ENCODE assay signal across 18 cellular contexts in genomic region chr18:8175486-8176061, GRCh38.
"Had no signal": no experiment of that assay in that cellular context is flagged by ENCODE, and none has a peak within 500 bp of the region (broad histone marks: within the 10 kb centered on the region; RNA-seq: fewer than 3 reads in every experiment).

No MANE protein-coding gene starts in this region.

- H3K36me3 ChIP-seq: ascending aorta, colonic mucosa, esophagus squamous epithelium, gastroesophageal sphincter, spleen, WERI-Rb-1 had no signal

- ATAC-seq: activated CD8-positive, alpha-beta T cell treated with anti-CD3 and anti-CD28 coated beads for 36 hours; gastroesophageal sphincter; mucosa of descending colon; T-cell had no signal

- DNase-seq: activated CD4-positive, alpha-beta T cell treated with anti-CD3 and anti-CD28 coated beads, Interleukin-2, amount 10 ng/mL, durations not matched to agents 7 days and 5 days; activated CD4-positive, CD25-positive, alpha-beta regulatory T cell treated with anti-CD3 and anti-CD28 coated beads, Interleukin-2, amount 50 U/mL, for 72 hours; activated CD8-positive, alpha-beta T cell treated with anti-CD3 and anti-CD28 coated beads for 36 hours; activated gamma-delta T cell treated with Interleukin-2 at 50 U/mL for 16 hours; colonic mucosa; esophagus squamous epithelium; kidney glomerular epithelial cell; mucosa of descending colon; occipital lobe; spleen; stimulated activated CD4-positive, alpha-beta T cell treated with anti-CD3 and anti-CD28 coated beads, Interleukin-4, amount 100 ng/mL, for 1 hour; stimulated activated naive CD4-positive, alpha-beta T cell treated with Interleukin-2 at 50 U/mL for 16 hours; T-cell; WERI-Rb-1 had no signal

- H3K27ac Mint-ChIP-seq: activated CD4-positive, alpha-beta T cell treated with anti-CD3 and anti-CD28 coated beads, Interleukin-2, amount 10 ng/mL, durations not matched to agents 7 days and 5 days; activated CD8-positive, alpha-beta T cell treated with anti-CD3 and anti-CD28 coated beads for 36 hours; activated naive CD4-positive, alpha-beta T cell treated with anti-CD3 and anti-CD28 coated beads, Interleukin-2, amount 50 U/mL, for 24 hours; T-cell; T-helper 2 cell treated with Interferon-gamma antibody and Interleukin-4, amounts not matched to agents 5 μg/mL and 100 μg/mL, for 36 hours had no signal

- H3K4me3 ChIP-seq: ascending aorta, colonic mucosa, esophagus squamous epithelium, gastroesophageal sphincter, mucosa of descending colon, spleen had no signal

- H3K9me3 ChIP-seq: ascending aorta, colonic mucosa, esophagus squamous epithelium, gastroesophageal sphincter, mucosa of descending colon had no signal

- H3K27me3 Mint-ChIP-seq: activated CD4-positive, alpha-beta T cell treated with anti-CD3 and anti-CD28 coated beads, Interleukin-2, amount 10 ng/mL, durations not matched to agents 7 days and 5 days; activated naive CD4-positive, alpha-beta T cell treated with anti-CD3 and anti-CD28 coated beads, Interleukin-2, amount 50 U/mL, for 24 hours; T-cell had no signal

- H3K9me3 Mint-ChIP-seq: T-helper 2 cell treated with Interferon-gamma antibody and Interleukin-4, amounts not matched to agents 5 μg/mL and 100 μg/mL, for 36 hours had no signal

- H3K36me3 Mint-ChIP-seq: activated naive CD4-positive, alpha-beta T cell treated with anti-CD3 and anti-CD28 coated beads, Interleukin-2, amount 50 U/mL, for 24 hours; T-cell had no signal

- H3K4me1 Mint-ChIP-seq: activated CD4-positive, alpha-beta T cell treated with anti-CD3 and anti-CD28 coated beads, Interleukin-2, amount 10 ng/mL, durations not matched to agents 7 days and 5 days; activated naive CD4-positive, alpha-beta T cell treated with anti-CD3 and anti-CD28 coated beads, Interleukin-2, amount 50 U/mL, for 24 hours; T-cell had no signal

- H3K27ac ChIP-seq: ascending aorta, colonic mucosa, esophagus squamous epithelium, WERI-Rb-1 had no signal

- H3K4me1 ChIP-seq: colonic mucosa had no signal

- H3K4me3 Mint-ChIP-seq: activated CD4-positive, alpha-beta T cell treated with anti-CD3 and anti-CD28 coated beads, Interleukin-2, amount 10 ng/mL, durations not matched to agents 7 days and 5 days; activated CD8-positive, alpha-beta T cell treated with anti-CD3 and anti-CD28 coated beads for 36 hours; activated naive CD4-positive, alpha-beta T cell treated with anti-CD3 and anti-CD28 coated beads, Interleukin-2, amount 50 U/mL, for 24 hours; T-cell; T-helper 2 cell treated with Interferon-gamma antibody and Interleukin-4, amounts not matched to agents 5 μg/mL and 100 μg/mL, for 36 hours had no signal

- H3K27me3 ChIP-seq: ascending aorta, colonic mucosa, esophagus squamous epithelium, gastroesophageal sphincter, spleen had no signal
